In genomic region chr1:2559509-2560298, GRCh38 we compare ENCODE assay signal across 15 cellular contexts. TPM values are rescaled to one million over a fixed set of nuclear protein-coding genes. Genes with fewer than 3 reads are reported as not detected.
"Had no signal": no experiment of that assay in that cellular context is flagged by ENCODE, and none has a peak within 500 bp of the region (broad histone marks: within the 10 kb centered on the region; RNA-seq: fewer than 3 reads in every experiment).

No MANE protein-coding gene starts in this region.

- H3K27me3 Mint-ChIP-seq: activated B cell treated with CpG ODN at 0.5 μM for 24 hours had no signal

- H3K4me3 ChIP-seq: coronary artery, skin epidermis, testis, upper lobe of left lung had no signal

- H3K27ac ChIP-seq: coronary artery, skin epidermis, testis had no signal

- DNase-seq: activated B cell treated with CpG ODN at 0.5 μM for 24 hours; activated CD4-positive, alpha-beta T cell treated with anti-CD3 and anti-CD28 coated beads for 48 hours; activated CD8-positive, alpha-beta T cell treated with anti-CD3 and anti-CD28 coated beads, Interleukin-2, amount 10 ng/mL, durations not matched to agents 7 days and 5 days; activated effector memory CD4-positive, alpha-beta T cell treated with anti-CD3 and anti-CD28 coated beads, Interleukin-2, amount 50 U/mL, for 16 hours; activated naive CD4-positive, alpha-beta T cell treated with anti-CD3 and anti-CD28 coated beads, Interleukin-2, amount 50 U/mL, for 16 hours; activated T-cell treated with anti-CD3 and anti-CD28 coated beads, Interleukin-2, amount 50 U/mL, for 48 hours; T-helper 9 cell; testis had no signal

- H3K27me3 ChIP-seq: testis, upper lobe of left lung had no signal

- H3K9me3 ChIP-seq: testis, upper lobe of left lung had no signal

- H3K4me3 Mint-ChIP-seq: activated B cell treated with CpG ODN at 0.5 μM for 24 hours had no signal

- H3K9me3 Mint-ChIP-seq: activated B cell treated with CpG ODN at 0.5 μM for 24 hours had no signal

- ATAC-seq: activated CD8-positive, alpha-beta T cell treated with anti-CD3 and anti-CD28 coated beads, Interleukin-2, amount 10 ng/mL, durations not matched to agents 7 days and 5 days; left lobe of liver had no signal

- H3K27ac Mint-ChIP-seq: activated B cell treated with CpG ODN at 0.5 μM for 24 hours; activated CD8-positive, alpha-beta T cell treated with anti-CD3 and anti-CD28 coated beads, Interleukin-2, amount 10 ng/mL, durations not matched to agents 7 days and 5 days; progenitor cell of endocrine pancreas had no signal

RNA-seq across cellular contexts. Expression of gene HES5, which starts 29.6 kb away (rescaled TPM):
- total RNA-seq: activated B cell treated with CpG ODN at 0.5 μM for 24 hours; activated CD8-positive, alpha-beta T cell treated with anti-CD3 and anti-CD28 coated beads, Interleukin-2, amount 10 ng/mL, durations not matched to agents 7 days and 5 days; omental fat pad had no signal
- polyA plus RNA-seq: aorta had no signal
